Comparison of ENCODE assay signal across 7 cellular contexts in genomic region chr3:170572665-170573253, GRCh38. TPM values are rescaled to one million over a fixed set of nuclear protein-coding genes. Genes with fewer than 3 reads are reported as not detected.
DNase-seq lines count a peak whose midpoint lies in the region; ATAC-seq and TF ChIP-seq lines count a peak whose summit lies in the region.

No MANE protein-coding gene starts in this region.

- TF ChIP-seq CTCF in foreskin keratinocyte (conservative IDR thresholded peaks at IDR 0.05) = no peak

- H3K4me3 Mint-ChIP-seq in CD8-positive, alpha-beta memory T cell = no peak overlapping the region

- no peak overlapping the region for H3K27ac ChIP-seq in foreskin keratinocyte
- H3K27ac ChIP-seq in CD8-positive, alpha-beta memory T cell (ENCODE audit: low read depth, low read length) = no peak overlapping the region

- peak; percentile 88 for DNase-seq in HCEC 1CT
- DNase-seq in MV-4-11 (lab: John Stamatoyannopoulos, UW) = peak; percentile 35
- DNase-seq in foreskin keratinocyte = peak; percentile 44 to 70
- DNase-seq in CD8-positive, alpha-beta memory T cell = no peak
- no peak for DNase-seq in posterior cingulate gyrus
- no peak for DNase-seq in activated naive CD4-positive, alpha-beta T cell treated with Interleukin-2 at 50 U/mL for 16 hours

- no peak overlapping the region for H3K27ac Mint-ChIP-seq in CD8-positive, alpha-beta memory T cell

- H3K4me1 Mint-ChIP-seq in CD8-positive, alpha-beta memory T cell = no peaks in the 10 kb centered on the region

- CTCF ChIA-PET in CD8-positive, alpha-beta memory T cell (lab: Charles Lee) = no interaction called here

- no peaks in the 10 kb centered on the region for H3K9me3 ChIP-seq in CD8-positive, alpha-beta memory T cell (ENCODE audit: low read length)

- H3K4me3 ChIP-seq in CD8-positive, alpha-beta memory T cell (ENCODE audit: low read length) = no peak overlapping the region

- peaks cover 0 to 6% (median 0%) of the 10 kb centered on the region in 5 donors for H3K9me3 Mint-ChIP-seq in CD8-positive, alpha-beta memory T cell

- no peaks in the 10 kb centered on the region for H3K36me3 Mint-ChIP-seq in CD8-positive, alpha-beta memory T cell

- ATAC-seq in GM18520 (IDR thresholded peaks at IDR 0.05; ENCODE audit: unreplicated experiment) (peak; percentile 96), foreskin keratinocyte (peak; percentile 91)

- no peaks in the 10 kb centered on the region for H3K36me3 ChIP-seq in CD8-positive, alpha-beta memory T cell (ENCODE audit: insufficient read depth, low read length)

- intact Hi-C loops in posterior cingulate gyrus (cut with DNase I) = no loop called here

- peaks cover 7 to 15% of the 10 kb centered on the region in 2 donors for H3K27me3 Mint-ChIP-seq in CD8-positive, alpha-beta memory T cell

- POLR2A ChIA-PET in CD8-positive, alpha-beta memory T cell (lab: Charles Lee) = no interaction called here

- peaks cover 11% of the 10 kb centered on the region for H3K27me3 ChIP-seq in foreskin keratinocyte
- H3K27me3 ChIP-seq in CD8-positive, alpha-beta memory T cell (ENCODE audit: insufficient read depth, low read length, poor library complexity, severe bottlenecking) = no peaks in the 10 kb centered on the region

- no peaks in the 10 kb centered on the region for H3K4me1 ChIP-seq in foreskin keratinocyte
- H3K4me1 ChIP-seq in CD8-positive, alpha-beta memory T cell (ENCODE audit: insufficient read depth, low read length) = no peaks in the 10 kb centered on the region

RNA-seq across cellular contexts. Expression of gene SLC7A14, which starts 13.1 kb away (rescaled TPM):
- total RNA-seq in foreskin keratinocyte = 0.04 TPM in 1 of 2 replicates, not detected in the other
- not detected in 2 replicates for polyA plus RNA-seq in foreskin keratinocyte
- not detected for total RNA-seq in CD8-positive, alpha-beta memory T cell
- polyA plus RNA-seq in CD8-positive, alpha-beta memory T cell = not detected

Comparison
In these comparisons a context has a peak if more than half of its experiments do, and no peak if none do; other contexts are left out.
1. DNase-seq: peak in HCEC 1CT (single experiment), MV-4-11 (single experiment) and foreskin keratinocyte (2 of 2); none in CD8-positive, alpha-beta memory T cell (0 of 5), posterior cingulate gyrus (0 of 10) and activated naive CD4-positive, alpha-beta T cell treated with Interleukin-2 at 50 U/mL for 16 hours (single experiment).